ENCODE assay signal across 25 cellular contexts in genomic region chr15:66876731-66877545, GRCh38.
DNase-seq lines count a peak whose midpoint lies in the region; ATAC-seq and TF ChIP-seq lines count a peak whose summit lies in the region.
"Had no signal": no experiment of that assay in that cellular context is flagged by ENCODE, and none has a peak within 500 bp of the region (broad histone marks: within the 10 kb centered on the region; RNA-seq: fewer than 3 reads in every experiment).

No MANE protein-coding gene starts in this region.

- H3K9me3 ChIP-seq in spleen: no peaks in the 10 kb centered on the region
- no peaks in the 10 kb centered on the region for H3K9me3 ChIP-seq in uterus
- no peaks in the 10 kb centered on the region for H3K9me3 ChIP-seq in Peyer's patch
- H3K9me3 ChIP-seq: SJSA1, thyroid gland had no signal

- H3K36me3 Mint-ChIP-seq in activated CD8-positive, alpha-beta T cell treated with anti-CD3 and anti-CD28 coated beads, Interleukin-2, amount 10 ng/mL, durations not matched to agents 7 days and 5 days (ENCODE audit: low read depth): no peaks in the 10 kb centered on the region
- no peaks in the 10 kb centered on the region for H3K36me3 Mint-ChIP-seq in activated CD8-positive, alpha-beta T cell treated with anti-CD3 and anti-CD28 coated beads for 36 hours (ENCODE audit: low read depth)
- H3K36me3 Mint-ChIP-seq: stimulated activated memory B cell treated with anti-CD40 and anti-IgM and Interleukin-4, amounts not matched to agents 10 μg/mL and 1 μg/mL and 100 μg/mL, for 72 hours had no signal

- DNase-seq in activated CD8-positive, alpha-beta T cell treated with anti-CD3 and anti-CD28 coated beads, Interleukin-2, amount 10 ng/mL, durations not matched to agents 7 days and 5 days: peak; percentile 12
- DNase-seq in activated CD8-positive, alpha-beta T cell treated with anti-CD3 and anti-CD28 coated beads for 36 hours: no peak
- DNase-seq in NCI-H226: peak; percentile 66
- DNase-seq in islet precursor cell: peak; percentile 46
- peak; percentile 50 for DNase-seq in spleen
- DNase-seq in uterus: no peak
- no peak for DNase-seq in Peyer's patch
- DNase-seq: activated CD4-positive, alpha-beta T cell treated with anti-CD3 and anti-CD28 coated beads for 4 hours; activated effector memory CD4-positive, alpha-beta T cell treated with Interleukin-2 at 50 U/mL for 16 hours; activated naive CD8-positive, alpha-beta T cell treated with anti-CD3 and anti-CD28 coated beads, Interleukin-2, amount 50 U/mL, for 24 hours; AML-193; brain microvascular endothelial cell; cortex of kidney; glutamatergic neuron; left colon; NCI-H187; NCI-H345; stimulated activated CD4-positive, alpha-beta T cell treated with anti-CD3 and anti-CD28 coated beads, Interleukin-2, amount 100 ng/mL, for 24 hours; thyroid gland had no signal

- H3K27ac ChIP-seq in spleen (no peak overlapping the region), uterus (no peak overlapping the region), Peyer's patch (no peak overlapping the region)
- H3K27ac ChIP-seq: 22Rv1, brain microvascular endothelial cell, KMS-11, SJSA1 had no signal

- H3K27me3 ChIP-seq in spleen (replicated peaks in 1 of 7): peaks cover 0 to 8% (median 0%) of the 10 kb centered on the region in 7 donors
- no peaks in the 10 kb centered on the region for H3K27me3 ChIP-seq in uterus
- H3K27me3 ChIP-seq in Peyer's patch: no peaks in the 10 kb centered on the region
- H3K27me3 ChIP-seq: brain microvascular endothelial cell, SJSA1, thyroid gland had no signal

- H3K4me1 Mint-ChIP-seq in activated CD8-positive, alpha-beta T cell treated with anti-CD3 and anti-CD28 coated beads, Interleukin-2, amount 10 ng/mL, durations not matched to agents 7 days and 5 days (ENCODE audit: low read depth): no peaks in the 10 kb centered on the region
- no peaks in the 10 kb centered on the region for H3K4me1 Mint-ChIP-seq in activated CD8-positive, alpha-beta T cell treated with anti-CD3 and anti-CD28 coated beads for 36 hours (ENCODE audit: low read depth)

- H3K9me3 Mint-ChIP-seq in activated CD8-positive, alpha-beta T cell treated with anti-CD3 and anti-CD28 coated beads, Interleukin-2, amount 10 ng/mL, durations not matched to agents 7 days and 5 days (ENCODE audit: insufficient read depth): no peaks in the 10 kb centered on the region
- no peaks in the 10 kb centered on the region for H3K9me3 Mint-ChIP-seq in activated CD8-positive, alpha-beta T cell treated with anti-CD3 and anti-CD28 coated beads for 36 hours
- H3K9me3 Mint-ChIP-seq: activated naive CD8-positive, alpha-beta T cell treated with anti-CD3 and anti-CD28 coated beads, Interleukin-2, amount 50 U/mL, for 24 hours; stimulated activated memory B cell treated with anti-CD40 and anti-IgM and Interleukin-4, amounts not matched to agents 10 μg/mL and 1 μg/mL and 100 μg/mL, for 72 hours had no signal

- peaks cover 20% of the 10 kb centered on the region for H3K27me3 Mint-ChIP-seq in activated CD8-positive, alpha-beta T cell treated with anti-CD3 and anti-CD28 coated beads, Interleukin-2, amount 10 ng/mL, durations not matched to agents 7 days and 5 days (ENCODE audit: low read depth)
- H3K27me3 Mint-ChIP-seq in activated CD8-positive, alpha-beta T cell treated with anti-CD3 and anti-CD28 coated beads for 36 hours: peaks cover 2% of the 10 kb centered on the region

- CTCF ChIA-PET in activated CD8-positive, alpha-beta T cell treated with anti-CD3 and anti-CD28 coated beads, Interleukin-2, amount 10 ng/mL, durations not matched to agents 7 days and 5 days (lab: Charles Lee): no interaction called here
- CTCF ChIA-PET in activated CD8-positive, alpha-beta T cell treated with anti-CD3 and anti-CD28 coated beads for 36 hours (lab: Charles Lee): interaction anchor here (1.1 kb wide), 1 partner anchor 14 kb away, joined by 3 read pairs; no protein-coding TSS in a partner anchor

- intact Hi-C loops in activated CD8-positive, alpha-beta T cell treated with anti-CD3 and anti-CD28 coated beads for 36 hours (cut with micrococcal nuclease): no loop called here
- intact Hi-C loops in spleen (cut with DNase I; ENCODE audit: low total_unique reads): no loop called here
- intact Hi-C loops in uterus (cut with DNase I; ENCODE audit: low total_unique reads): no loop called here

- H3K4me1 ChIP-seq in spleen: peaks cover 0 to 13% (median 6%) of the 10 kb centered on the region in 6 donors
- no peaks in the 10 kb centered on the region for H3K4me1 ChIP-seq in uterus
- H3K4me1 ChIP-seq in Peyer's patch: no peaks in the 10 kb centered on the region

- no peak overlapping the region for H3K27ac Mint-ChIP-seq in activated CD8-positive, alpha-beta T cell treated with anti-CD3 and anti-CD28 coated beads, Interleukin-2, amount 10 ng/mL, durations not matched to agents 7 days and 5 days
- H3K27ac Mint-ChIP-seq in activated CD8-positive, alpha-beta T cell treated with anti-CD3 and anti-CD28 coated beads for 36 hours: no peak overlapping the region
- H3K27ac Mint-ChIP-seq: activated naive CD8-positive, alpha-beta T cell treated with anti-CD3 and anti-CD28 coated beads, Interleukin-2, amount 50 U/mL, for 24 hours; progenitor cell of endocrine pancreas; stimulated activated memory B cell treated with anti-CD40 and anti-IgM and Interleukin-4, amounts not matched to agents 10 μg/mL and 1 μg/mL and 100 μg/mL, for 72 hours had no signal

- WGBS in spleen, 5 donors: 81 to 94% (median 87%) methylated on average over 21 of the region's 21 CpGs

- TF ChIP-seq POLR2A in spleen (IDR thresholded peaks at IDR 0.05): no peak
- no peak for TF ChIP-seq POLR2A in uterus (IDR thresholded peaks at IDR 0.05)
- no peak for TF ChIP-seq POLR2A in Peyer's patch (IDR thresholded peaks at IDR 0.05)

- H3K36me3 ChIP-seq in spleen: no peaks in the 10 kb centered on the region
- no peaks in the 10 kb centered on the region for H3K36me3 ChIP-seq in uterus
- H3K36me3 ChIP-seq in Peyer's patch: no peaks in the 10 kb centered on the region
- H3K36me3 ChIP-seq: brain microvascular endothelial cell, thyroid gland had no signal

- H3K4me3 Mint-ChIP-seq in activated CD8-positive, alpha-beta T cell treated with anti-CD3 and anti-CD28 coated beads, Interleukin-2, amount 10 ng/mL, durations not matched to agents 7 days and 5 days: no peak overlapping the region
- no peak overlapping the region for H3K4me3 Mint-ChIP-seq in activated CD8-positive, alpha-beta T cell treated with anti-CD3 and anti-CD28 coated beads for 36 hours
- H3K4me3 Mint-ChIP-seq: activated naive CD8-positive, alpha-beta T cell treated with anti-CD3 and anti-CD28 coated beads, Interleukin-2, amount 50 U/mL, for 24 hours; stimulated activated memory B cell treated with anti-CD40 and anti-IgM and Interleukin-4, amounts not matched to agents 10 μg/mL and 1 μg/mL and 100 μg/mL, for 72 hours had no signal

- TF ChIP-seq CTCF in activated CD8-positive, alpha-beta T cell treated with anti-CD3 and anti-CD28 coated beads for 36 hours (IDR thresholded peaks at IDR 0.05): no peak
- TF ChIP-seq CTCF in spleen (IDR thresholded peaks at IDR 0.05 in 8 of 11, conservative IDR thresholded peaks at IDR 0.05 in 3 of 11) (no peak), uterus (IDR thresholded peaks at IDR 0.05) (no peak), Peyer's patch (IDR thresholded peaks at IDR 0.05) (no peak)

- no peak for ATAC-seq in activated CD8-positive, alpha-beta T cell treated with anti-CD3 and anti-CD28 coated beads, Interleukin-2, amount 10 ng/mL, durations not matched to agents 7 days and 5 days
- no peak for ATAC-seq in activated CD8-positive, alpha-beta T cell treated with anti-CD3 and anti-CD28 coated beads for 36 hours
- no peak for ATAC-seq in GM19455 (IDR thresholded peaks at IDR 0.05; ENCODE audit: unreplicated experiment)
- ATAC-seq: activated naive CD8-positive, alpha-beta T cell treated with anti-CD3 and anti-CD28 coated beads, Interleukin-2, amount 50 U/mL, for 24 hours; left colon; stimulated activated memory B cell treated with anti-CD40 and anti-IgM and Interleukin-4, amounts not matched to agents 10 μg/mL and 1 μg/mL and 100 μg/mL, for 72 hours had no signal

- POLR2A ChIA-PET in activated CD8-positive, alpha-beta T cell treated with anti-CD3 and anti-CD28 coated beads, Interleukin-2, amount 10 ng/mL, durations not matched to agents 7 days and 5 days (lab: Charles Lee): no interaction called here
- POLR2A ChIA-PET in activated CD8-positive, alpha-beta T cell treated with anti-CD3 and anti-CD28 coated beads for 36 hours (lab: Charles Lee): no interaction called here

- H3K4me3 ChIP-seq in spleen (no peak overlapping the region), uterus (no peak overlapping the region), Peyer's patch (no peak overlapping the region)
- H3K4me3 ChIP-seq: SJSA1, thyroid gland had no signal

Comparison
In these comparisons a context has a peak if more than half of its experiments do, and no peak if none do; other contexts are left out.
1. DNase-seq: peak in activated CD8-positive, alpha-beta T cell treated with anti-CD3 and anti-CD28 coated beads, Interleukin-2, amount 10 ng/mL, durations not matched to agents 7 days and 5 days (single experiment), NCI-H226 (single experiment), islet precursor cell (single experiment) and spleen (single experiment); none in activated CD8-positive, alpha-beta T cell treated with anti-CD3 and anti-CD28 coated beads for 36 hours (single experiment), uterus (0 of 2) and Peyer's patch (0 of 3).